Comparison of ENCODE assay signal across 1 cellular context in genomic region chr1:230470750-230471149, GRCh38. TPM values are rescaled to one million over a fixed set of nuclear protein-coding genes. Genes with fewer than 3 reads are reported as not detected.
"Had no signal": no experiment of that assay in that cellular context is flagged by ENCODE, and none has a peak within 500 bp of the region (broad histone marks: within the 10 kb centered on the region; RNA-seq: fewer than 3 reads in every experiment).

No MANE protein-coding gene starts in this region.

RNA-seq across cellular contexts. Expression of gene PGBD5, which starts 44.6 kb away (rescaled TPM):
- total RNA-seq: naive thymus-derived CD8-positive, alpha-beta T cell had no signal
- polyA plus RNA-seq: naive thymus-derived CD8-positive, alpha-beta T cell had no signal
